Comparison of ENCODE assay signal across 15 cellular contexts in the genomic region with DNA sequence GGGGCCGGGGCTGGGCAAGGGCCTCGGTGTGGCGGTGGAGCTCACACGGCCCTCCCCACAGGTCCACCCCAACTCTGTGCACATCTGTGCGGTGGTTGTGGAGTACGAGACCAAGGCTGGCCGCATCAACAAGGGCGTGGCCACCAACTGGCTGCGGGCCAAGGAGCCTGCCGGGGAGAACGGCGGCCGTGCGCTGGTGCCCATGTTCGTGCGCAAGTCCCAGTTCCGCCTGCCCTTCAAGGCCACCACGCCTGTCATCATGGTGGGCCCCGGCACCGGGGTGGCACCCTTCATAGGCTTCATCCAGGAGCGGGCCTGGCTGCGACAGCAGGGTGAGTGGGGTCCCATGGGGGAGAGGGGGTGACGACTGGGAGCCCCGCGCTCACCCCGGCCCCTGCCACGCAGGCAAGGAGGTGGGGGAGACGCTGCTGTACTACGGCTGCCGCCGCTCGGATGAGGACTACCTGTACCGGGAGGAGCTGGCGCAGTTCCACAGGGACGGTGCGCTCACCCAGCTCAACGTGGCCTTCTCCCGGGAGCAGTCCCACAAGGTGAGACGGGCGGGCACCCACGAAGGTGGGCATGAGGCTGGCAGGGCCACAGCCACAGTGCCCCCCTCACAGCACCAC. TPM values are rescaled to one million over a fixed set of nuclear protein-coding genes. Genes with fewer than 3 reads are reported as not detected.
DNase-seq lines count a peak whose midpoint lies in the region; ATAC-seq, FAIRE-seq and TF ChIP-seq lines count a peak whose summit lies in the region.
"Had no signal": no experiment of that assay in that cellular context is flagged by ENCODE, and none has a peak within 500 bp of the region (broad histone marks: within the 10 kb centered on the region; RNA-seq: fewer than 3 reads in every experiment).

No MANE protein-coding gene starts in this region.

- POLR2A ChIA-PET in GM12878 (lab: Charles Lee) = no interaction called here

- H3K9me3 ChIP-seq in GM12878 (replicated peaks; ENCODE audit: control insufficient read depth, insufficient read depth, low read length) (no peaks in the 10 kb centered on the region), GM23248 (ENCODE audit: low read depth) (no peaks in the 10 kb centered on the region)

- H3K4me2 ChIP-seq in GM12878 (ENCODE audit: control insufficient read depth, insufficient read depth) (no peak overlapping the region), GM23248 (ENCODE audit: unreplicated experiment) (no peak overlapping the region)

- peaks cover 3 to 24% of the 10 kb centered on the region in 2 experiments; a peak in 3 of 4 replicates for H3K36me3 ChIP-seq in GM12878 (ENCODE audit: control insufficient read depth in 2 of 2, insufficient read depth in 2 of 2, low read length in 1 of 2)
- no peaks in the 10 kb centered on the region for H3K36me3 ChIP-seq in GM23248 (ENCODE audit: low read depth)

- CTCF ChIA-PET in GM12878 (lab: Yijun Ruan, JAX) = interaction anchor here (0.7 kb wide), 1 partner anchor 109 kb away, joined by 3 read pairs; no protein-coding TSS in a partner anchor

- H3K9me2 ChIP-seq in GM23248 (ENCODE audit: insufficient read depth) = no peaks in the 10 kb centered on the region

- TSS peak; percentile 69 for BruUV-seq in GM12878 (replicated peaks; lab: Mats Ljungman, UMichigan)

- no peak for TF ChIP-seq EP300 in Ishikawa (IDR thresholded peaks at IDR 0.05; ENCODE audit: borderline replicate concordance)
- TF ChIP-seq EP300 in GM12878 (IDR thresholded peaks at IDR 0.05; ENCODE audit: borderline replicate concordance in 1 of 2, control insufficient read depth in 1 of 2, low read depth in 2 of 2, low read length in 2 of 2) = no peak

- H3K27ac ChIP-seq in GM12878 (ENCODE audit: control insufficient read depth, insufficient read depth) (no peak overlapping the region), GM23248 (no peak overlapping the region)

- no peaks in the 10 kb centered on the region for H3F3A ChIP-seq in GM23248 (ENCODE audit: insufficient read depth)

- no peak for TF ChIP-seq RAD21 in Ishikawa (IDR thresholded peaks at IDR 0.05; ENCODE audit: low read depth)
- no peak for TF ChIP-seq RAD21 in GM12878 (IDR thresholded peaks at IDR 0.05; ENCODE audit: insufficient read depth, low read depth, low read length)

- no peak overlapping the region for H2AFZ ChIP-seq in GM12878 (ENCODE audit: control insufficient read depth, low read depth, low read length)
- H2AFZ ChIP-seq in GM23248 = no peak overlapping the region

- no peak for TF ChIP-seq CTCF in GM12878 (IDR thresholded peaks at IDR 0.05 in 2 of 3, conservative IDR thresholded peaks at IDR 0.05 in 1 of 3; ENCODE audit: control insufficient read depth in 2 of 3, extremely low read depth in 1 of 3, insufficient read depth in 1 of 3, low read depth in 3 of 3, low read length in 3 of 3)

- H4K20me1 ChIP-seq in GM12878 (ENCODE audit: control insufficient read depth, insufficient read depth) = no peaks in the 10 kb centered on the region
- H4K20me1 ChIP-seq in GM23248 (ENCODE audit: insufficient read depth) = no peaks in the 10 kb centered on the region

- H3K4me3 ChIP-seq in GM12878 = no peak overlapping the region
- H3K4me3 ChIP-seq in GM23248 = no peak overlapping the region

- H3K9ac ChIP-seq in GM12878 (ENCODE audit: control insufficient read depth, insufficient read depth, low read length) (no peak overlapping the region), GM23248 (no peak overlapping the region)

- intact Hi-C loops in GM12878 (cut with micrococcal nuclease; ENCODE audit: unreplicated experiment) (no loop called here), sciatic nerve (cut with DNase I) (no loop called here)

- RAD21 ChIA-PET in GM12878 (lab: Charles Lee; ENCODE audit: unreplicated experiment) = no interaction called here

- DNase-seq in GM12878 (ENCODE audit: low read depth, low spot score) (no peak), left lobe of liver (ENCODE audit: low spot score) (peak; percentile 76), sciatic nerve (ENCODE audit: low spot score) (no peak), GM23248 (no peak)
- DNase-seq in activated CD8-positive, alpha-beta memory T cell treated with anti-CD3 and anti-CD28 coated beads for 24 hours = no peak
- DNase-seq: activated CD4-positive, alpha-beta T cell treated with anti-CD3 and anti-CD28 coated beads, Interleukin-2, amount 10 ng/mL, durations not matched to agents 7 days and 5 days; activated naive CD8-positive, alpha-beta T cell treated with anti-CD3 and anti-CD28 coated beads, Interleukin-2, amount 10 ng/mL, durations not matched to agents 7 days and 5 days; glutamatergic neuron; NCI-H2081 treated with DMSO at 0.1 percent for 48 hours; SHP77; stimulated activated CD4-positive, alpha-beta T cell treated with anti-CD3 and anti-CD28 coated beads, Interleukin-2, amount 100 ng/mL, for 24 hours; stimulated activated naive CD8-positive, alpha-beta T cell treated with anti-CD3 and anti-CD28 coated beads, Interleukin-15, Interleukin-2, amounts not matched to agents 100 U/mL and 50 U/mL, for 24 hours; T-cell had no signal

- H3K4me1 ChIP-seq in GM12878 (ENCODE audit: control insufficient read depth, insufficient read depth, low read length) (no peaks in the 10 kb centered on the region; the same call in 1 of the 2 replicates), GM23248 (ENCODE audit: insufficient read depth) (no peaks in the 10 kb centered on the region)

- no peak for TF ChIP-seq POLR2A in GM12878 (IDR thresholded peaks at IDR 0.05; ENCODE audit: low read depth, low read length)

- H3K27me3 ChIP-seq in GM12878 (replicated peaks in 1 of 2; ENCODE audit: control insufficient read depth in 2 of 2, insufficient read depth in 2 of 2, low read length in 1 of 2) (no peaks in the 10 kb centered on the region), GM23248 (replicated peaks; ENCODE audit: insufficient read depth) (no peaks in the 10 kb centered on the region)

- SMC1A ChIA-PET in GM12878 (lab: Charles Lee; ENCODE audit: uncharacterized antibody, unreplicated experiment) = no interaction called here

- 94% methylated on average over 41 of the region's 41 CpGs for WGBS in GM12878 (ENCODE audit: insufficient coverage, insufficient replicate concordance, low lambda C conversion rate, missing lambda C conversion rate)
- WGBS in GM23248 (ENCODE audit: low coverage in 1 of 2, low lambda C conversion rate in 2 of 2, missing lambda C conversion rate in 2 of 2), 2 experiments = 80 to 84% methylated on average over 36 to 41 of the region's 41 CpGs

- no peak for FAIRE-seq in GM12878 (lab: Jason Lieb, UNC)

- ATAC-seq in GM12878 (no peak), left lobe of liver (peak; percentile 22), sciatic nerve (peak; percentile 29), GM21423 (IDR thresholded peaks at IDR 0.05; ENCODE audit: unreplicated experiment) (no peak)
- ATAC-seq: stimulated activated naive CD8-positive, alpha-beta T cell treated with anti-CD3 and anti-CD28 coated beads, Interleukin-15, Interleukin-2, amounts not matched to agents 100 U/mL and 50 U/mL, for 24 hours; T-cell had no signal

- in situ Hi-C loops in GM12878 (cut with MboI) = no loop called here
- in situ Hi-C loops in GM23248 (cut with MboI) = no loop called here

- H3K79me2 ChIP-seq in GM12878 (ENCODE audit: control insufficient read depth, insufficient read depth, low read length) (no peaks in the 10 kb centered on the region), GM23248 (ENCODE audit: insufficient read depth) (no peaks in the 10 kb centered on the region)

TF ChIP-seq in Ishikawa, 13 proteins besides CTCF, POLR2A, EP300 and RAD21:
- TF ChIP-seq ZBTB7A (IDR thresholded peaks at IDR 0.05; ENCODE audit: low read depth) (no peak), NFIC (IDR thresholded peaks at IDR 0.05) (peak; percentile 43; the same call in 1 of the 2 replicates), TEAD4 (IDR thresholded peaks at IDR 0.05) (no peak)

TF ChIP-seq in GM12878, 131 proteins besides CTCF, POLR2A, EP300 and RAD21 (continues in another document):
- TF ChIP-seq GABPA (IDR thresholded peaks at IDR 0.05; ENCODE audit: low read depth) = no peak

RNA-seq across cellular contexts. Expression of a gene that starts 8.8 kb away (rescaled TPM):
- 42.9 and 48.9 TPM in 2 replicates for total RNA-seq in GM12878 (2013; cell fraction: nucleolus; rRNA removed)
- total RNA-seq in GM12878 (2014; rRNA removed) (11.7 and 12.7 TPM in 2 replicates), GM12878 (2014; rRNA removed; fragmentation: Illumina TruSeq; extraction: Trizol) (9.1 and 10.8 TPM in 2 replicates), GM12878 (2021) (18.1 and 21.2 TPM in 2 replicates), left lobe of liver (79.6 TPM), sciatic nerve (51.6 TPM)
- 24.8 TPM for polyA plus RNA-seq in GM12878 (2011; ENCODE audit: low read depth)
- polyA plus RNA-seq in GM12878 (2011; rRNA removed) (65.5 and 86.6 TPM in 2 replicates), GM12878 (2014; fragmentation: Illumina TruSeq; extraction: Trizol) (17.1 and 18.7 TPM in 2 replicates), GM12878 (2014; fragmentation: Nextera tagmentation; extraction: Ambion mirVana) (1 to 10 TPM in 1 of 2 experiments, under 1 TPM in 1; 0.43 to 3.7 TPM), GM12878 (2014; rRNA removed) (26.2 and 27.6 TPM in 2 replicates), GM12878 (2016; fragmentation: Nextera tagmentation; extraction: Ambion mirVana) (10 to 100 TPM; 20.0 to 25.0 TPM), GM23248 (2016; fragmentation: Nextera tagmentation; extraction: Ambion mirVana) (46.9 and 47.1 TPM in 2 replicates)
- polyA plus RNA-seq in GM12878 (2011; cell fraction: cytosol; rRNA removed) = 61.9 and 84.4 TPM in 2 replicates
- 108 and 137 TPM in 2 replicates for polyA plus RNA-seq in GM12878 (2011; cell fraction: nucleus; rRNA removed)
- polyA plus RNA-seq in GM12878 (2012) = 28.3 and 44.7 TPM in 2 replicates
- polyA minus RNA-seq in GM12878 (2011; rRNA and poly(A)+ RNA removed) = 139 and 147 TPM in 2 replicates
- polyA minus RNA-seq in GM12878 (2011; cell fraction: cytosol; rRNA and poly(A)+ RNA removed) = 19.4 and 23.9 TPM in 2 replicates
- 21.0 and 23.5 TPM in 2 replicates for polyA minus RNA-seq in GM12878 (2011; cell fraction: nucleus; rRNA and poly(A)+ RNA removed)
- total RNA-seq in GM23248 (2014; rRNA removed; shearing (Covaris generic)) = 8.2 and 25.1 TPM in 2 replicates

Comparison
In these comparisons a context has a peak if more than half of its experiments do, and no peak if none do; other contexts are left out.
1. ATAC-seq: peak in left lobe of liver (single experiment) and sciatic nerve (single experiment); none in GM12878 (single experiment) and GM21423 (single experiment).